ENCODE assay signal across 9 cellular contexts in genomic region chr2:197254776-197255521, GRCh38. TPM values are rescaled to one million over a fixed set of nuclear protein-coding genes. Genes with fewer than 3 reads are reported as not detected.
DNase-seq lines count a peak whose midpoint lies in the region; ATAC-seq and TF ChIP-seq lines count a peak whose summit lies in the region.
"Had no signal": no experiment of that assay in that cellular context is flagged by ENCODE, and none has a peak within 500 bp of the region (broad histone marks: within the 10 kb centered on the region; RNA-seq: fewer than 3 reads in every experiment).

No MANE protein-coding gene starts in this region.

- DNase-seq in tibial nerve (ENCODE audit: low spot score in 2 of 2) (no peak), AML-193 (lab: John Stamatoyannopoulos, UW) (no peak), erythroblast (lab: John Stamatoyannopoulos, UW) (no peak), NCI-H446 treated with DMSO at 0.1 percent for 48 hours (lab: John Stamatoyannopoulos, UW) (no peak)

- H3K9ac ChIP-seq in BLaER1 (0 out of 2 replicates have a peak overlapping the region, but pooled peaks have one; percentile 4), duodenal mucosa (ENCODE audit: low read depth in 1 of 2, low read length in 2 of 2) (peak overlapping the region in 1 of 2 donors; percentile 13)

- peaks cover 48% of the 10 kb centered on the region for H3K4me1 ChIP-seq in BLaER1
- peaks cover 8 to 22% of the 10 kb centered on the region in 2 donors for H3K4me1 ChIP-seq in duodenal mucosa (ENCODE audit: control insufficient read depth in 1 of 2, insufficient read depth in 2 of 2, low read length in 2 of 2)
- peaks cover 0 to 39% (median 18%) of the 10 kb centered on the region in 4 donors for H3K4me1 ChIP-seq in tibial nerve
- H3K4me1 ChIP-seq: pancreas had no signal

- no peak overlapping the region for H3K4me3 ChIP-seq in BLaER1
- H3K4me3 ChIP-seq in duodenal mucosa (ENCODE audit: low read depth in 1 of 2, low read length in 2 of 2) = no peak overlapping the region
- H3K4me3 ChIP-seq in tibial nerve = peak overlapping the region in 1 of 4 donors; percentile 19
- H3K4me3 ChIP-seq: pancreas had no signal

- ATAC-seq in GM19395 (IDR thresholded peaks at IDR 0.05; ENCODE audit: unreplicated experiment) = peak; percentile 53
- peak; percentile 35 for ATAC-seq in HG03432 (IDR thresholded peaks at IDR 0.05; ENCODE audit: unreplicated experiment)

- no peaks in the 10 kb centered on the region for H3K27me3 ChIP-seq in BLaER1
- no peaks in the 10 kb centered on the region for H3K27me3 ChIP-seq in duodenal mucosa (ENCODE audit: control insufficient read depth in 1 of 2, insufficient read depth in 2 of 2, low read length in 2 of 2)
- no peaks in the 10 kb centered on the region for H3K27me3 ChIP-seq in tibial nerve
- H3K27me3 ChIP-seq: pancreas had no signal

- TF ChIP-seq CTCF in tibial nerve (IDR thresholded peaks at IDR 0.05) = no peak

- WGBS in tibial nerve, 2 donors = 74 to 81% methylated on average over 5 of the region's 5 CpGs

- H3K9me3 ChIP-seq in BLaER1 (no peaks in the 10 kb centered on the region), duodenal mucosa (ENCODE audit: control insufficient read depth in 1 of 2, low read length in 2 of 2) (no peaks in the 10 kb centered on the region), tibial nerve (no peaks in the 10 kb centered on the region)
- H3K9me3 ChIP-seq: pancreas had no signal

- H4K20me1 ChIP-seq in BLaER1 = no peaks in the 10 kb centered on the region

- H3K27ac ChIP-seq in BLaER1 = peak overlapping the region; percentile 70
- peak overlapping the region; percentile 30 for H3K27ac ChIP-seq in duodenal mucosa (ENCODE audit: low read depth, low read length)
- peak overlapping the region in 3 of 4 donors; percentile 63 to 72 (median 65) for H3K27ac ChIP-seq in tibial nerve

- H3K36me3 ChIP-seq in BLaER1 (no peaks in the 10 kb centered on the region), duodenal mucosa (ENCODE audit: control insufficient read depth in 1 of 2, insufficient read depth in 2 of 2, low read length in 2 of 2) (no peaks in the 10 kb centered on the region), tibial nerve (no peaks in the 10 kb centered on the region)
- H3K36me3 ChIP-seq: pancreas had no signal

- TF ChIP-seq EP300 in tibial nerve (IDR thresholded peaks at IDR 0.05) = no peak

- peak overlapping the region; percentile 67 for H3K4me2 ChIP-seq in BLaER1

- no peak for TF ChIP-seq POLR2A in tibial nerve (IDR thresholded peaks at IDR 0.05)
- no peak for TF ChIP-seq POLR2A in erythroblast (IDR thresholded peaks at IDR 0.05; ENCODE audit: low read length)

RNA-seq across cellular contexts. Expression of gene ANKRD44, which starts 55.6 kb away (rescaled TPM):
- 10 to 100 TPM; 28.5 to 48.9 (median 41.5) TPM for total RNA-seq in tibial nerve
